Comparison of ENCODE assay signal across 8 cellular contexts in the genomic region with DNA sequence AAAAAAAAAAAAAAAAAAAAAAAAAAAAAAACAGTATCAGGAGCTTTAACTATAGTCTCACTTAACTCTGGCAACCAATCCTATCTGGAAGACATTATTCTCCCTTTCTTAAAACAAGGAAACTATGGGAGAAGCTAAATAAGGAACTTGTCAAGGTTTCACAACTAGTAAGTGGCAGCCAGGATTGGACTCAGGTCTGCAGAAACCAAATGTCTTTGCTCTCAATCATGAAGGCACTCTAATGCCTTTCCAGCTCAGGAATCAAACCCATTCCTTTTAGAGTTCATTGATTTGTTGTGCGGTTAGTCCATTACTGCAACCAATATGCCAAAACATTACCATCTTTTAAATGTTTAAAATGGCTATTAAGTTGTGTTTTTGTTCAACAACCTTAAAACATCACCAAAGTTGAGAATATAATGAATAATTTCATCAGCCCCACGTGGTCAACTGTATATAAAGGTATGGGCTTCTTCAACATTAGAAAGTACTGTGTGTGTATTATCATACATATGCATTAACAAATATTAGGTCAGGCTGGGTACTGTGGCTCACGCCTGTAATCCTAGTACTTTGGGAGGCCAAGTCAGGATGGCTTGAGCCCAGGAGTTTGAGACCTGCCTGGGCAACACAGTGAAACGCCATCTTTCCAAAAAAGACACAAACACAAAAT. TPM values are rescaled to one million over a fixed set of nuclear protein-coding genes. Genes with fewer than 3 reads are reported as not detected.
DNase-seq lines count a peak whose midpoint lies in the region; ATAC-seq, FAIRE-seq and TF ChIP-seq lines count a peak whose summit lies in the region.

No MANE protein-coding gene starts in this region.

- H4K8ac ChIP-seq in IMR-90 (ENCODE audit: low read depth in 2 of 2, low read length in 2 of 2): no peak overlapping the region

- BruUV-seq in IMR-90 (replicated peaks; lab: Mats Ljungman, UMichigan): TSS peak; percentile 36
- BruUV-seq in GM12878 (replicated peaks; lab: Mats Ljungman, UMichigan): no TSS peak

- RAD21 ChIA-PET in GM12878 (lab: Charles Lee; ENCODE audit: unreplicated experiment): interaction anchor here (0.7 to 0.8 kb wide), 3 partner anchors 40 to 52 kb away, joined by 3 to 4 read pairs (median 3); no protein-coding TSS in a partner anchor

- intact Hi-C loops in IMR-90 (cut with micrococcal nuclease) (no loop called here), GM12878 (cut with micrococcal nuclease; ENCODE audit: unreplicated experiment) (no loop called here)

- no peak overlapping the region for H2AK9ac ChIP-seq in IMR-90 (replicated peaks; ENCODE audit: low read depth, low read length, poor library complexity)

- SMC1A ChIA-PET in GM12878 (lab: Charles Lee; ENCODE audit: uncharacterized antibody, unreplicated experiment): interaction anchor here (0.8 to 1.5 kb wide), 2 partner anchors 44 to 45 kb away, joined by 3 read pairs; a partner anchor contains a TSS

- no peak overlapping the region for H4K5ac ChIP-seq in IMR-90 (ENCODE audit: low read depth, low read length)

- H3K9ac ChIP-seq in IMR-90 (ENCODE audit: low read depth, low read length) (peak overlapping the region; percentile 92), GM12878 (ENCODE audit: control insufficient read depth, insufficient read depth, low read length) (0 out of 2 replicates have a peak overlapping the region, but pooled peaks have one; percentile 91), mucosa of rectum (ENCODE audit: low read depth in 1 of 2, low read length in 2 of 2) (no peak overlapping the region)

- peaks cover 5 to 24% of the 10 kb centered on the region in 2 experiments; a peak in 2 of 4 replicates for H3K79me1 ChIP-seq in IMR-90 (ENCODE audit: low read depth in 1 of 2, low read length in 2 of 2)

- no peak overlapping the region for H4K91ac ChIP-seq in IMR-90 (ENCODE audit: insufficient read depth, low read depth, low read length)

- TF ChIP-seq CTCF in BJ (IDR thresholded peaks at IDR 0.05; ENCODE audit: insufficient read depth, low read depth, low read length) (no peak), IMR-90 (conservative IDR thresholded peaks at IDR 0.05; ENCODE audit: low read depth, low read length) (no peak), GM12878 (IDR thresholded peaks at IDR 0.05 in 2 of 3, conservative IDR thresholded peaks at IDR 0.05 in 1 of 3; ENCODE audit: control insufficient read depth in 2 of 3, extremely low read depth in 1 of 3, insufficient read depth in 1 of 3, low read depth in 3 of 3, low read length in 3 of 3) (no peak)

- H3K9me3 ChIP-seq in IMR-90 (ENCODE audit: control insufficient read depth, insufficient read depth, low read length) (no peaks in the 10 kb centered on the region), GM12878 (replicated peaks; ENCODE audit: control insufficient read depth, insufficient read depth, low read length) (no peaks in the 10 kb centered on the region), mucosa of rectum (ENCODE audit: control insufficient read depth in 2 of 2, low read length in 2 of 2) (no peaks in the 10 kb centered on the region)

- no peak overlapping the region for H2AK5ac ChIP-seq in IMR-90 (ENCODE audit: low read depth, low read length)

- no peak for TF ChIP-seq POLR2A in IMR-90 (IDR thresholded peaks at IDR 0.05; ENCODE audit: low read depth, low read length)
- no peak for TF ChIP-seq POLR2A in GM12878 (IDR thresholded peaks at IDR 0.05; ENCODE audit: low read depth, low read length)

- H2BK20ac ChIP-seq in IMR-90 (ENCODE audit: low read depth, low read length): no peak overlapping the region

- DNase-seq in BJ (ENCODE audit: low read depth): no peak
- no peak for DNase-seq in IMR-90
- no peak for DNase-seq in GM12878 (ENCODE audit: low read depth, low spot score)
- DNase-seq in Ammon's horn (ENCODE audit: low spot score): no peak
- no peak for DNase-seq in SHP77 (lab: John Stamatoyannopoulos, UW)
- DNase-seq in activated effector memory CD4-positive, alpha-beta T cell treated with anti-CD3 and anti-CD28 coated beads, Interleukin-2, amount 50 U/mL, for 16 hours: no peak

- H3K56ac ChIP-seq in IMR-90 (ENCODE audit: extremely low read depth, insufficient read depth, low read length): no peak overlapping the region

- H3K4me2 ChIP-seq in IMR-90 (ENCODE audit: low read depth, low read length) (peak overlapping the region; percentile 95), GM12878 (ENCODE audit: control insufficient read depth, insufficient read depth) (peak overlapping the region; percentile 72)

- no CpG with 5 or more reads among the region's 4 CpGs for WGBS in IMR-90 (ENCODE audit: extremely low coverage in 2 of 2, insufficient read length in 1 of 2), 2 experiments
- WGBS in GM12878 (ENCODE audit: insufficient coverage, insufficient replicate concordance, low lambda C conversion rate, missing lambda C conversion rate): 39% methylated on average over 4 of the region's 4 CpGs

- no peak overlapping the region for H3K14ac ChIP-seq in IMR-90 (replicated peaks; ENCODE audit: low read depth, low read length)

- POLR2A ChIA-PET in BJ (lab: Charles Lee): interaction anchor here (0.6 to 0.7 kb wide), 3 partner anchors 8 to 688 kb away, joined by 6 to 18 read pairs (median 7); no protein-coding TSS in a partner anchor
- POLR2A ChIA-PET in IMR-90 (lab: Charles Lee; ENCODE audit: unreplicated experiment): interaction anchor here (0.7 kb wide), 1 partner anchor 13 kb away, joined by 4 read pairs; no protein-coding TSS in a partner anchor
- POLR2A ChIA-PET in GM12878 (lab: Charles Lee): interaction anchor here (0.5 to 0.9 kb wide), 6 partner anchors 46 to 1841 kb away, joined by 3 to 10 read pairs (median 5); no protein-coding TSS in a partner anchor

- no peak for TF ChIP-seq EP300 in GM12878 (IDR thresholded peaks at IDR 0.05; ENCODE audit: borderline replicate concordance in 1 of 2, control insufficient read depth in 1 of 2, low read depth in 2 of 2, low read length in 2 of 2)

- in situ Hi-C loops in IMR-90 (cut with MboI; ENCODE audit: low sequenced_read_pairs): no loop called here
- in situ Hi-C loops in GM12878 (cut with MboI): no loop called here

- H2BK5ac ChIP-seq in IMR-90 (ENCODE audit: low read depth, low read length, poor library complexity, severe bottlenecking): no peak overlapping the region

- CTCF ChIA-PET in BJ (lab: Yijun Ruan, JAX): interaction anchor here (0.6 kb wide), 1 partner anchor 711 kb away, joined by 4 read pairs; no protein-coding TSS in a partner anchor
- CTCF ChIA-PET in IMR-90 (lab: Yijun Ruan, JAX): no interaction called here
- CTCF ChIA-PET in GM12878 (lab: Yijun Ruan, JAX): interaction anchor here (0.7 to 1.0 kb wide), 2 partner anchors 46 to 47 kb away, joined by 3 read pairs; no protein-coding TSS in a partner anchor

- no peak for FAIRE-seq in GM12878 (lab: Jason Lieb, UNC)

- H3K4me1 ChIP-seq in IMR-90 (ENCODE audit: control insufficient read depth, insufficient read depth, low read length) (0 out of 2 replicates have a peak, but pooled peaks cover 3% of the 10 kb centered on the region), GM12878 (ENCODE audit: control insufficient read depth, insufficient read depth, low read length) (peaks cover 5% of the 10 kb centered on the region; the same call in 1 of the 2 replicates), mucosa of rectum (ENCODE audit: control insufficient read depth in 2 of 2, insufficient read depth in 2 of 2, low read length in 2 of 2) (peaks cover 12 to 13% of the 10 kb centered on the region in 2 donors)

- dilution Hi-C loops in IMR-90 (cut with HindIII; ENCODE audit: low sequenced_read_pairs, unreplicated experiment): no loop called here

- H3K4ac ChIP-seq in IMR-90 (ENCODE audit: low read depth, low read length): no peak overlapping the region

- no peak overlapping the region for H3K18ac ChIP-seq in IMR-90 (ENCODE audit: low read depth, low read length)

- H4K20me1 ChIP-seq in IMR-90 (ENCODE audit: insufficient read depth, low read length) (peaks cover 7% of the 10 kb centered on the region; the same call in 1 of the 2 replicates), GM12878 (ENCODE audit: control insufficient read depth, insufficient read depth) (no peaks in the 10 kb centered on the region)

- H2BK15ac ChIP-seq in IMR-90 (ENCODE audit: low read depth, low read length): no peak overlapping the region

- H3K36me3 ChIP-seq in BJ (ENCODE audit: control insufficient read depth, insufficient read depth, low read length): peaks cover 3% of the 10 kb centered on the region
- peaks cover under 1% of the 10 kb centered on the region for H3K36me3 ChIP-seq in IMR-90 (ENCODE audit: control insufficient read depth, insufficient read depth, low read length)
- peaks cover 0 to 5% of the 10 kb centered on the region in 2 experiments; a peak in 2 of 4 replicates for H3K36me3 ChIP-seq in GM12878 (ENCODE audit: control insufficient read depth in 2 of 2, insufficient read depth in 2 of 2, low read length in 1 of 2)
- peaks cover 0 to under 1% of the 10 kb centered on the region in 2 donors for H3K36me3 ChIP-seq in mucosa of rectum (ENCODE audit: control insufficient read depth in 2 of 2, insufficient read depth in 2 of 2, low read length in 2 of 2)

- no peak for TF ChIP-seq RAD21 in IMR-90 (IDR thresholded peaks at IDR 0.05; ENCODE audit: low read length)
- no peak for TF ChIP-seq RAD21 in GM12878 (IDR thresholded peaks at IDR 0.05; ENCODE audit: insufficient read depth, low read depth, low read length)

- H3K79me2 ChIP-seq in GM12878 (ENCODE audit: control insufficient read depth, insufficient read depth, low read length): peaks cover 50% of the 10 kb centered on the region

- H2AFZ ChIP-seq in IMR-90 (replicated peaks; ENCODE audit: low read length, poor library complexity): no peak overlapping the region
- H2AFZ ChIP-seq in GM12878 (ENCODE audit: control insufficient read depth, low read depth, low read length): no peak overlapping the region

- H3K9me1 ChIP-seq in IMR-90 (ENCODE audit: insufficient read depth, low read length): peaks cover 2% of the 10 kb centered on the region; the same call in 1 of the 2 replicates

- peak overlapping the region; percentile 81 for H3K23ac ChIP-seq in IMR-90 (ENCODE audit: low read depth, low read length)

- H3K27me3 ChIP-seq in BJ (ENCODE audit: control insufficient read depth, insufficient read depth, low read length) (no peaks in the 10 kb centered on the region), IMR-90 (ENCODE audit: control insufficient read depth, insufficient read depth, low read length) (no peaks in the 10 kb centered on the region), GM12878 (replicated peaks in 1 of 2; ENCODE audit: control insufficient read depth in 2 of 2, insufficient read depth in 2 of 2, low read length in 1 of 2) (no peaks in the 10 kb centered on the region), mucosa of rectum (ENCODE audit: control insufficient read depth in 2 of 2, insufficient read depth in 2 of 2, low read length in 2 of 2) (no peaks in the 10 kb centered on the region)

- H2BK120ac ChIP-seq in IMR-90 (ENCODE audit: low read depth, low read length): no peak overlapping the region

- no peak overlapping the region for H3K27ac ChIP-seq in IMR-90 (ENCODE audit: insufficient read depth, low read length)
- H3K27ac ChIP-seq in GM12878 (ENCODE audit: control insufficient read depth, insufficient read depth): 0 out of 2 replicates have a peak overlapping the region, but pooled peaks have one; percentile 4
- H3K27ac ChIP-seq in mucosa of rectum (ENCODE audit: low read depth in 2 of 2, low read length in 2 of 2): no peak overlapping the region

- H3K4me3 ChIP-seq in BJ (ENCODE audit: low read depth, low read length) (peak overlapping the region; percentile 99), IMR-90 (ENCODE audit: insufficient read depth, low read depth, low read length) (peak overlapping the region; percentile 85), GM12878 (peak overlapping the region; percentile 79), mucosa of rectum (ENCODE audit: low read length in 2 of 2) (peak overlapping the region; percentile 96 to 99)

- ATAC-seq in IMR-90 (ENCODE audit: low read depth) (no peak), GM12878 (no peak), GM19463 (IDR thresholded peaks at IDR 0.05; ENCODE audit: unreplicated experiment) (no peak)

RNA-seq across cellular contexts. Expression of a gene that starts 1.5 kb away (rescaled TPM):
- polyA plus RNA-seq in BJ (2011; rRNA removed) (88.7 and 142 TPM in 2 replicates), IMR-90 (2012; rRNA removed) (48.0 and 48.9 TPM in 2 replicates), GM12878 (2011; rRNA removed) (126 and 127 TPM in 2 replicates), GM12878 (2014; fragmentation: Illumina TruSeq; extraction: Trizol) (123 TPM in 2 replicates), GM12878 (2014; fragmentation: Nextera tagmentation; extraction: Ambion mirVana) (100 to 1,000 TPM in 1 of 2 experiments, 10 to 100 TPM in 1; 94.6 to 104 TPM), GM12878 (2014; rRNA removed) (68.2 and 69.4 TPM in 2 replicates), GM12878 (2016; fragmentation: Nextera tagmentation; extraction: Ambion mirVana) (100 to 1,000 TPM; 110 to 114 TPM)
- polyA minus RNA-seq in BJ (2011; rRNA and poly(A)+ RNA removed): 126 and 141 TPM in 2 replicates
- total RNA-seq in IMR-90 (2012; rRNA removed) (159 and 206 TPM in 2 replicates), GM12878 (2014; rRNA removed) (130 and 136 TPM in 2 replicates), GM12878 (2014; rRNA removed; fragmentation: Illumina TruSeq; extraction: Trizol) (154 and 175 TPM in 2 replicates), GM12878 (2021) (124 and 126 TPM in 2 replicates)
- 7.8 and 10.9 TPM in 2 replicates for polyA plus RNA-seq in IMR-90 (2012; cell fraction: cytosol; rRNA removed)
- 5.6 and 46.3 TPM in 2 replicates for polyA plus RNA-seq in IMR-90 (2012; cell fraction: nucleus; rRNA removed; ENCODE audit: low replicate concordance)
- total RNA-seq in GM12878 (2013; cell fraction: nucleolus; rRNA removed): 83.7 and 84.9 TPM in 2 replicates
- 60.4 TPM for polyA plus RNA-seq in GM12878 (2011; ENCODE audit: low read depth)
- polyA plus RNA-seq in GM12878 (2011; cell fraction: cytosol; rRNA removed): 44.1 and 50.4 TPM in 2 replicates
- 41.4 and 45.4 TPM in 2 replicates for polyA plus RNA-seq in GM12878 (2011; cell fraction: nucleus; rRNA removed)
- polyA plus RNA-seq in GM12878 (2012): 93.7 and 101 TPM in 2 replicates
- 115 and 120 TPM in 2 replicates for polyA minus RNA-seq in GM12878 (2011; rRNA and poly(A)+ RNA removed)
- 52.1 and 68.5 TPM in 2 replicates for polyA minus RNA-seq in GM12878 (2011; cell fraction: cytosol; rRNA and poly(A)+ RNA removed)
- 22.4 and 25.5 TPM in 2 replicates for polyA minus RNA-seq in GM12878 (2011; cell fraction: nucleus; rRNA and poly(A)+ RNA removed)

RNA-seq across cellular contexts. Expression of a gene that starts 44.8 kb away (rescaled TPM):
- polyA plus RNA-seq in BJ (2011; rRNA removed) (28.8 and 32.6 TPM in 2 replicates), IMR-90 (2012; rRNA removed) (31.7 and 34.2 TPM in 2 replicates), GM12878 (2011; rRNA removed) (59.2 and 68.8 TPM in 2 replicates), GM12878 (2014; fragmentation: Illumina TruSeq; extraction: Trizol) (62.1 and 82.8 TPM in 2 replicates), GM12878 (2014; fragmentation: Nextera tagmentation; extraction: Ambion mirVana) (10 to 100 TPM; 55.9 to 78.4 TPM), GM12878 (2014; rRNA removed) (38.9 and 47.8 TPM in 2 replicates), GM12878 (2016; fragmentation: Nextera tagmentation; extraction: Ambion mirVana) (10 to 100 TPM; 36.1 to 37.4 TPM)
- polyA minus RNA-seq in BJ (2011; rRNA and poly(A)+ RNA removed): 9.1 and 14.5 TPM in 2 replicates
- total RNA-seq in IMR-90 (2012; rRNA removed) (31.9 and 38.2 TPM in 2 replicates), GM12878 (2014; rRNA removed) (35.5 and 42.4 TPM in 2 replicates), GM12878 (2014; rRNA removed; fragmentation: Illumina TruSeq; extraction: Trizol) (43.1 and 43.5 TPM in 2 replicates), GM12878 (2021) (40.6 and 41.7 TPM in 2 replicates)
- polyA plus RNA-seq in IMR-90 (2012; cell fraction: cytosol; rRNA removed): 9.6 and 18.3 TPM in 2 replicates
- polyA plus RNA-seq in IMR-90 (2012; cell fraction: nucleus; rRNA removed; ENCODE audit: low replicate concordance): 5.1 and 16.5 TPM in 2 replicates
- total RNA-seq in GM12878 (2013; cell fraction: nucleolus; rRNA removed): 40.5 and 46.5 TPM in 2 replicates
- polyA plus RNA-seq in GM12878 (2011; ENCODE audit: low read depth): 32.7 TPM
- polyA plus RNA-seq in GM12878 (2011; cell fraction: cytosol; rRNA removed): 48.3 and 54.8 TPM in 2 replicates
- 33.0 and 52.0 TPM in 2 replicates for polyA plus RNA-seq in GM12878 (2011; cell fraction: nucleus; rRNA removed)
- polyA plus RNA-seq in GM12878 (2012): 32.0 and 34.3 TPM in 2 replicates
- 137 and 147 TPM in 2 replicates for polyA minus RNA-seq in GM12878 (2011; rRNA and poly(A)+ RNA removed)
- polyA minus RNA-seq in GM12878 (2011; cell fraction: cytosol; rRNA and poly(A)+ RNA removed): 14.0 and 17.2 TPM in 2 replicates
- 15.4 and 15.8 TPM in 2 replicates for polyA minus RNA-seq in GM12878 (2011; cell fraction: nucleus; rRNA and poly(A)+ RNA removed)

RNA-seq across cellular contexts. Expression of a gene that starts 49.1 kb away (rescaled TPM):
- polyA plus RNA-seq in BJ (2011; rRNA removed) (10.7 and 22.5 TPM in 2 replicates), IMR-90 (2012; rRNA removed) (26.2 and 34.8 TPM in 2 replicates), GM12878 (2011; rRNA removed) (38.5 and 44.4 TPM in 2 replicates), GM12878 (2014; fragmentation: Illumina TruSeq; extraction: Trizol) (66.3 and 78.6 TPM in 2 replicates), GM12878 (2014; fragmentation: Nextera tagmentation; extraction: Ambion mirVana) (10 to 100 TPM; 23.7 to 45.9 TPM), GM12878 (2014; rRNA removed) (42.0 and 45.1 TPM in 2 replicates), GM12878 (2016; fragmentation: Nextera tagmentation; extraction: Ambion mirVana) (10 to 100 TPM; 77.2 to 80.7 TPM)
- polyA minus RNA-seq in BJ (2011; rRNA and poly(A)+ RNA removed): 10.0 and 15.7 TPM in 2 replicates
- total RNA-seq in IMR-90 (2012; rRNA removed) (77.4 and 92.2 TPM in 2 replicates), GM12878 (2014; rRNA removed) (95.7 and 100 TPM in 2 replicates), GM12878 (2014; rRNA removed; fragmentation: Illumina TruSeq; extraction: Trizol) (82.1 and 87.8 TPM in 2 replicates), GM12878 (2021) (66.9 and 67.2 TPM in 2 replicates)
- polyA plus RNA-seq in IMR-90 (2012; cell fraction: cytosol; rRNA removed): 6.7 and 11.2 TPM in 2 replicates
- polyA plus RNA-seq in IMR-90 (2012; cell fraction: nucleus; rRNA removed; ENCODE audit: low replicate concordance): 1.9 and 11.4 TPM in 2 replicates
- 42.5 and 44.8 TPM in 2 replicates for total RNA-seq in GM12878 (2013; cell fraction: nucleolus; rRNA removed)
- polyA plus RNA-seq in GM12878 (2011; ENCODE audit: low read depth): 35.4 TPM
- polyA plus RNA-seq in GM12878 (2011; cell fraction: cytosol; rRNA removed): 14.8 and 20.3 TPM in 2 replicates
- 80.1 and 93.3 TPM in 2 replicates for polyA plus RNA-seq in GM12878 (2011; cell fraction: nucleus; rRNA removed)
- 37.0 and 51.3 TPM in 2 replicates for polyA plus RNA-seq in GM12878 (2012)
- 26.5 and 43.1 TPM in 2 replicates for polyA minus RNA-seq in GM12878 (2011; rRNA and poly(A)+ RNA removed)
- polyA minus RNA-seq in GM12878 (2011; cell fraction: cytosol; rRNA and poly(A)+ RNA removed): 12.0 and 14.3 TPM in 2 replicates
- polyA minus RNA-seq in GM12878 (2011; cell fraction: nucleus; rRNA and poly(A)+ RNA removed): 29.9 and 32.9 TPM in 2 replicates

Comparison
In these comparisons a context has a peak if more than half of its experiments do, and no peak if none do; other contexts are left out.
1. H3K9ac ChIP-seq: peak in IMR-90 (single experiment) and GM12878 (single experiment); none in mucosa of rectum (0 of 2).
2. Peak in every context shown above with its lines, with median percentiles within 50 percentile points of each other: H3K4me3 ChIP-seq.